In genomic region chr2:236109473-236109872, GRCh38 we compare ENCODE assay signal across 8 cellular contexts. TPM values are rescaled to one million over a fixed set of nuclear protein-coding genes. Genes with fewer than 3 reads are reported as not detected.
"Had no signal": no experiment of that assay in that cellular context is flagged by ENCODE, and none has a peak within 500 bp of the region (broad histone marks: within the 10 kb centered on the region; RNA-seq: fewer than 3 reads in every experiment).

No MANE protein-coding gene starts in this region.

- DNase-seq: GM23248, GOT3, HFFc6, KBM-7 had no signal

- H3K4me3 ChIP-seq: GM23248, HAP-1 had no signal

- ATAC-seq: HepG2 had no signal

- H3K9me3 ChIP-seq: HAP-1 had no signal

- H3K4me1 ChIP-seq: HAP-1 had no signal

- H3K27ac ChIP-seq: GM23248, HL-60 had no signal

- H3K36me3 ChIP-seq: HAP-1 had no signal

RNA-seq across cellular contexts. Expression of gene GBX2, which starts 58.7 kb away (rescaled TPM):
- total RNA-seq: GM23248, HepG2, HFFc6 had no signal
- polyA plus RNA-seq: GM23248, HepG2, IgD-negative memory B cell had no signal
